8 cellular contexts compared by ENCODE assay signal in genomic region chr3:114152519-114153151, GRCh38. TPM values are rescaled to one million over a fixed set of nuclear protein-coding genes. Genes with fewer than 3 reads are reported as not detected.
DNase-seq lines count a peak whose midpoint lies in the region; FAIRE-seq and TF ChIP-seq lines count a peak whose summit lies in the region.

No MANE protein-coding gene starts in this region.

- intact Hi-C loops in stomach (cut with DNase I; ENCODE audit: low total_unique reads): no loop called here

- H3K4me1 ChIP-seq in neuron (ENCODE audit: insufficient read depth, low read length) (peaks cover 28% of the 10 kb centered on the region), stomach (peaks cover 4 to 11% (median 10%) of the 10 kb centered on the region in 4 donors)

- 1 to 6% (median 3%) methylated on average over 12 to 35 of the region's 35 CpGs for WGBS in stomach, 5 donors

- peak; percentile 55 for FAIRE-seq in H54 (lab: Jason Lieb, UNC)

- H3K4me3 ChIP-seq in foreskin fibroblast (ENCODE audit: low read depth in 1 of 2, low read length in 2 of 2) (peak overlapping the region; percentile 55 to 65), neuron (ENCODE audit: low read length) (peak overlapping the region; percentile 41), stomach (peak overlapping the region; percentile 49 to 62 (median 52))

- H2AFZ ChIP-seq in neuron (ENCODE audit: low read depth, low read length): peak overlapping the region; percentile 40

- H3K36me3 ChIP-seq in neuron (ENCODE audit: insufficient read depth, low read length): no peaks in the 10 kb centered on the region
- H3K36me3 ChIP-seq in stomach: no peaks in the 10 kb centered on the region

- no peak for TF ChIP-seq POLR2A in H54 (IDR thresholded peaks at IDR 0.05; ENCODE audit: low read depth, low read length)
- no peak for TF ChIP-seq POLR2A in stomach (IDR thresholded peaks at IDR 0.05)

- no peaks in the 10 kb centered on the region for H3K27me3 ChIP-seq in neuron (ENCODE audit: insufficient read depth, low read length)
- no peaks in the 10 kb centered on the region for H3K27me3 ChIP-seq in stomach

- TF ChIP-seq CTCF in foreskin fibroblast (IDR thresholded peaks at IDR 0.05; ENCODE audit: low read depth, low read length): peak; percentile 97
- TF ChIP-seq CTCF in stomach (IDR thresholded peaks at IDR 0.05): peak in 5 of 7 experiments; percentile 75 to 89 (median 87)

- peak overlapping the region in 2 of 5 donors; percentile 27 to 47 for H3K27ac ChIP-seq in stomach

- DNase-seq in EL (peak; percentile 79), H54 (ENCODE audit: insufficient read length, low spot score) (peak; percentile 88), LoVo (ENCODE audit: low spot score) (peak; percentile 71), RPMI7951 (ENCODE audit: low read depth) (peak; percentile 94), foreskin fibroblast (peak; percentile 69 to 90), stomach (peak; percentile 75)
- peak; percentile 72 for DNase-seq in activated T-helper 9 cell treated with anti-CD3 and anti-CD28 coated beads, Interleukin-2, amount 50 U/mL, for 16 hours (ENCODE audit: low read depth)

- H3K9me3 ChIP-seq in neuron (ENCODE audit: low read length) (no peaks in the 10 kb centered on the region), stomach (no peaks in the 10 kb centered on the region)

- no peak for TF ChIP-seq EP300 in stomach (IDR thresholded peaks at IDR 0.05)

RNA-seq across cellular contexts. Expression of gene DRD3, which starts 26.2 kb away (rescaled TPM):
- total RNA-seq in RPMI7951 (2014; rRNA removed; shearing (Covaris generic)): not detected in 2 replicates
- not detected for total RNA-seq in stomach
- not detected for polyA plus RNA-seq in stomach
